Comparison of ENCODE assay signal across 8 cellular contexts in the genomic region with DNA sequence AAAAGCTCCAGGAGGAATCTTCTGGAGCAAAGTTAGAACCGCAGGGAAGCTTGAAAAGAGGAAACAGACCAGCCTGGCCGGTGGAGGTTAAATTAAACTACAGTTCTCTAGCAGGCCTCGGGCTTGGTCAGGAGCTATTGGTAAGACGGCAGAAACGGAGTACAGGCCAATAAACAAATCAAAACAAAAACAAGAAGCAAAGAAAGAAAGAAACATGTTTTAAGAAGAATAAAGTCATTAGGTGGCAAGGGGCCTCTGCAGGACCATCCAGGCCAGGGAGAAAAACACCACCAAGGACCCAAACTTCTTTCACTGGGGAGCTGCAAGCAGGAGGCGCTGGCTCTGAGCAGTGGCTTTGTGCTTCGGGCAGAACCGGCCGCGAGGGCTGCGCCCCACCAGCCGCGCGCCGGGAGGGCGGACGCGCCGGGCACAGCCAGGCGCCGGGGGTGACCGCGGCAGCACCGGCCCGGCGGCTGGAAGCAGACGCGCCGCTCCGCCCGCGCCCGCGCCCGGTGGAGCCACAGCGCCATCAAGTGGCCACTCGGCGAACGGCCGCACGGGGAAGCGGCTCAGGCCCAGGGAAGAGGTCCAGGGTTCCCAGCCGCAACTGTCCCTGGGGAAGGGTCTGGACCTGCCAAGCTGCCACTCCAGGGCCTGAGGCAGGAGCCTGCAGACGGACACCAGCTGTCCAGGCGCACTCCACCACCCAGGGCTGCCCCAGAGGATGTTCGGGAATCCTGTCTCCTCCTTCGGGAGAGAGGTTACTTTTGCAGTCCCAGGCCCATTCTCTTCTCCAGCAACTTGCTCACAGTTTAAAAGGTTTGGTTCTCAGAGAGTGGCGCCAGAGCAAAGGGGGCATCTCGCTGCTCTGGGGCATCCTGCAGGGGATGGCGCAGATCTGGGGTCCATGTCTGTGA.
DNase-seq lines count a peak whose midpoint lies in the region; ATAC-seq and TF ChIP-seq lines count a peak whose summit lies in the region.

No MANE protein-coding gene starts in this region.

- ATAC-seq in HG02840 (IDR thresholded peaks at IDR 0.05; ENCODE audit: low FRiP score, unreplicated experiment), result peak; percentile 73

- peak overlapping the region; percentile 30 for H2AFZ ChIP-seq in mammary epithelial cell (ENCODE audit: low read depth, low read length)

- peak overlapping the region; percentile 67 for H3K27ac ChIP-seq in VCaP
- peak overlapping the region; percentile 43 for H3K27ac ChIP-seq in mammary epithelial cell (ENCODE audit: insufficient read depth, low read depth, low read length)

- H3K27me3 ChIP-seq in mammary epithelial cell (ENCODE audit: insufficient read depth, low read length), result no peaks in the 10 kb centered on the region

- DNase-seq in SIG-M5 treated with dmso at 0.1 percent for 504 hours (lab: John Stamatoyannopoulos, UW; ENCODE audit: unreplicated experiment) (peak; percentile 25), SIG-M5 (lab: John Stamatoyannopoulos, UW) (no peak), NCI-H2029 treated with DMSO at 0.1 percent for 48 hours (lab: John Stamatoyannopoulos, UW) (peak; percentile 31), mammary epithelial cell (peak; percentile 67), islet precursor cell (peak; percentile 96)
- DNase-seq in stimulated activated CD4-positive, alpha-beta T cell treated with anti-CD3 and anti-CD28 coated beads, Interleukin-12 subunit alpha, Interleukin-12 subunit beta, amount 100 ng/mL, for 4 hours, result peak; percentile 58

- dilution Hi-C loops in mammary epithelial cell (cut with HindIII; ENCODE audit: low sequenced_read_pairs), result loop anchor here (5.0 to 25.0 kb wide), 3 partner anchors 43 to 553 kb away; no protein-coding TSS in a partner anchor

- peak overlapping the region; percentile 81 for H3K4me2 ChIP-seq in mammary epithelial cell (ENCODE audit: insufficient read depth, low read depth, low read length)

- no TSS peak for BruUV-seq in mammary epithelial cell (replicated peaks; lab: Mats Ljungman, UMichigan)

- no peaks in the 10 kb centered on the region for H3K36me3 ChIP-seq in mammary epithelial cell (ENCODE audit: insufficient read depth, low read length)

- H3K9ac ChIP-seq in mammary epithelial cell (ENCODE audit: insufficient read depth, low read length), result peak overlapping the region; percentile 29

- in situ Hi-C loops in mammary epithelial cell (cut with MboI; ENCODE audit: low sequenced_read_pairs in 2 of 2), result loop anchor here (10.0 to 25.0 kb wide), 6 partner anchors 195 to 1728 kb away; a partner anchor contains a TSS

- peaks cover 3% of the 10 kb centered on the region for H4K20me1 ChIP-seq in mammary epithelial cell (ENCODE audit: insufficient read depth, low read length)

- H3K79me2 ChIP-seq in mammary epithelial cell (ENCODE audit: insufficient read depth, low read length), result peaks cover 94% of the 10 kb centered on the region

- 14% methylated on average over 22 of the region's 50 CpGs for WGBS in mammary epithelial cell (ENCODE audit: low coverage, missing lambda C conversion rate)

- intact Hi-C loops in mammary epithelial cell (cut with micrococcal nuclease), result loop anchor here (1.0 to 10.0 kb wide), 8 partner anchors 195 to 1775 kb away; no protein-coding TSS in a partner anchor

- CTCF ChIA-PET in mammary epithelial cell (lab: Charles Lee; ENCODE audit: low non-redundant PET), result interaction anchor here (0.6 kb wide), 1 partner anchor 79 kb away, joined by 3 read pairs; no protein-coding TSS in a partner anchor

- peak overlapping the region in 2 of 3 experiments; percentile 10 to 20 for H3K4me3 ChIP-seq in mammary epithelial cell (replicated peaks in 1 of 3; ENCODE audit: insufficient read depth in 1 of 3, low read depth in 2 of 3, low read length in 3 of 3)

- TF ChIP-seq CTCF in VCaP (conservative IDR thresholded peaks at IDR 0.05), result peak; percentile 98
- peak; percentile 60 to 83 for TF ChIP-seq CTCF in mammary epithelial cell (conservative IDR thresholded peaks at IDR 0.05 in 1 of 2, IDR thresholded peaks at IDR 0.05 in 1 of 2; ENCODE audit: extremely low read depth in 1 of 2, insufficient read depth in 1 of 2, low read depth in 1 of 2, low read length in 2 of 2)

- no peaks in the 10 kb centered on the region for H3K9me3 ChIP-seq in mammary epithelial cell (replicated peaks; ENCODE audit: insufficient read depth, low read length)

- H3K4me1 ChIP-seq in mammary epithelial cell (ENCODE audit: insufficient read depth, low read length), result peaks cover 16% of the 10 kb centered on the region
